ENCODE assay signal across 16 cellular contexts in the genomic region with DNA sequence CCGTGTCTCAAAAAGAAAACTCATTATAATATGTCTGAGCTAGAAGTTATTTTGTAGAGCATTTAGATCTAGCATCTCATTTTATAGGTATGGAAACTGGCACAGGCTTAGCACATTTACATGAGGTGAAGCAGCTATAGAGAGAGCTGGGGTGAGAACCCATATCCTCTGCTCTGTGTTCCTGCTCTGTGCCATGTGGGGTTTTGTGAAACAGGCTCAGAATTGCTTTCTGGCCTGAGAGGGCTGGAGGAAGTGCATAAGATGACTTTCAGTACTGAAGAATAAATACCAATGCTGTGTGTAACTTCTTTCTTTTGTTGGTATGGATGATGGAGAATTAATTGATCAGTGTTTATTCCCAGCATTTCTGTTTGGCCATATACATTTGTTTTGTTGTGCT.
A peak's percentile ranks its signal among the peaks of the same experiment; 100 is the strongest.
DNase-seq lines count a peak whose midpoint lies in the region; ATAC-seq lines count a peak whose summit lies in the region.
"Had no signal": no experiment of that assay in that cellular context is flagged by ENCODE, and none has a peak within 500 bp of the region (broad histone marks: within the 10 kb centered on the region; RNA-seq: fewer than 3 reads in every experiment).

No MANE protein-coding gene starts in this region.

- H3K36me3 Mint-ChIP-seq in T-helper 17 cell (ENCODE audit: low read depth), result peaks cover 6% of the 10 kb centered on the region

- no peak overlapping the region for H3K9ac ChIP-seq in Karpas-422 (ENCODE audit: low read length)
- H3K9ac ChIP-seq: BLaER1 treated with 17β-estradiol and CSF1 and Interleukin-3, amounts not matched to agents 10 nM and 100 nM had no signal

- no peak overlapping the region for H2AFZ ChIP-seq in Karpas-422 (ENCODE audit: low read length)

- no peak overlapping the region for H3K4me3 Mint-ChIP-seq in T-helper 17 cell

- peaks cover 92% of the 10 kb centered on the region for H3K79me2 ChIP-seq in Karpas-422 (ENCODE audit: low read length)

- no peak overlapping the region for H3K4me2 ChIP-seq in Karpas-422 (ENCODE audit: low read depth, low read length, poor library complexity, severe bottlenecking)
- H3K4me2 ChIP-seq: BLaER1 treated with 17β-estradiol and CSF1 and Interleukin-3, amounts not matched to agents 10 nM and 100 nM had no signal

- H3K4me1 Mint-ChIP-seq in T-helper 17 cell, result peaks cover 29% of the 10 kb centered on the region

- H3K27me3 ChIP-seq in Karpas-422 (ENCODE audit: low read length), result no peaks in the 10 kb centered on the region
- H3K27me3 ChIP-seq: BLaER1 treated with 17β-estradiol and CSF1 and Interleukin-3, amounts not matched to agents 10 nM and 100 nM; testis had no signal

- H3K9me3 ChIP-seq in T-helper 17 cell (ENCODE audit: control insufficient read depth, low read length, poor library complexity, severe bottlenecking) (no peaks in the 10 kb centered on the region), Karpas-422 (ENCODE audit: low read length) (no peaks in the 10 kb centered on the region)
- H3K9me3 ChIP-seq: left ventricle myocardium inferior, testis had no signal

- no peaks in the 10 kb centered on the region; the same call in 1 of the 2 replicates for H3K36me3 ChIP-seq in Karpas-422 (ENCODE audit: insufficient read depth, low read length)
- H3K36me3 ChIP-seq: left ventricle myocardium inferior had no signal

- H3K27ac Mint-ChIP-seq in T-helper 17 cell, result peak overlapping the region; percentile 32

- peaks cover 58% of the 10 kb centered on the region for H3K4me1 ChIP-seq in Karpas-422 (ENCODE audit: low read length)

- ATAC-seq in GM18858 (IDR thresholded peaks at IDR 0.05; ENCODE audit: unreplicated experiment) (peak; percentile 52), GM21447 (IDR thresholded peaks at IDR 0.05; ENCODE audit: unreplicated experiment) (peak; percentile 51), HG03025 (IDR thresholded peaks at IDR 0.05; ENCODE audit: low FRiP score, unreplicated experiment) (peak; percentile 74), T-helper 17 cell (no peak), HG03469 (IDR thresholded peaks at IDR 0.05; ENCODE audit: unreplicated experiment) (no peak)

- no peak overlapping the region for H3K4me3 ChIP-seq in Karpas-422 (ENCODE audit: low read length)
- H3K4me3 ChIP-seq: BLaER1 treated with 17β-estradiol and CSF1 and Interleukin-3, amounts not matched to agents 10 nM and 100 nM; left ventricle myocardium inferior; testis had no signal

- DNase-seq in T-helper 17 cell (no peak), Karpas-422 (no peak), NK-92 (lab: John Stamatoyannopoulos, UW; ENCODE audit: unreplicated experiment) (no peak), activated T-cell treated with anti-CD3 and anti-CD28 coated beads for 4 hours (no peak)
- DNase-seq: activated CD4-positive, alpha-beta T cell treated with anti-CD3 and anti-CD28 coated beads, Interleukin-2, amount 50 U/mL, for 48 hours; activated gamma-delta T cell treated with Interleukin-2 at 50 U/mL for 16 hours; GF-D8; head of caudate nucleus; left ventricle myocardium inferior; T-helper 1 cell; testis had no signal

- no peak overlapping the region for H3K27ac ChIP-seq in Karpas-422 (ENCODE audit: low read length)
- H3K27ac ChIP-seq: BLaER1 treated with 17β-estradiol and CSF1 and Interleukin-3, amounts not matched to agents 10 nM and 100 nM; left ventricle myocardium inferior; testis had no signal

- H3K27me3 Mint-ChIP-seq in T-helper 17 cell, result no peaks in the 10 kb centered on the region

- no peaks in the 10 kb centered on the region for H4K20me1 ChIP-seq in Karpas-422 (ENCODE audit: insufficient read depth, low read depth, low read length)

- H3K9me2 ChIP-seq in Karpas-422 (replicated peaks; ENCODE audit: insufficient read depth, low read length), result no peaks in the 10 kb centered on the region

Comparison
In these comparisons a context has a peak if more than half of its experiments do, and no peak if none do; other contexts are left out.
1. ATAC-seq: peak in GM18858 (single experiment), GM21447 (single experiment) and HG03025 (single experiment); none in T-helper 17 cell (single experiment) and HG03469 (single experiment).